15 cellular contexts compared by ENCODE assay signal in genomic region chr17:48835971-48836370, GRCh38. TPM values are rescaled to one million over a fixed set of nuclear protein-coding genes. Genes with fewer than 3 reads are reported as not detected.
A peak's percentile ranks its signal among the peaks of the same experiment; 100 is the strongest.
DNase-seq lines count a peak whose midpoint lies in the region; ATAC-seq, FAIRE-seq and TF ChIP-seq lines count a peak whose summit lies in the region.
"Had no signal": no experiment of that assay in that cellular context is flagged by ENCODE, and none has a peak within 500 bp of the region (broad histone marks: within the 10 kb centered on the region; RNA-seq: fewer than 3 reads in every experiment).

No MANE protein-coding gene starts in this region.

- no peak for DNase-seq in activated naive CD4-positive, alpha-beta T cell treated with anti-CD3 and anti-CD28 coated beads, Interleukin-2, amount 50 U/mL, for 72 hours (ENCODE audit: low spot score in 2 of 2)
- DNase-seq in GM19239 (ENCODE audit: insufficient read length, low spot score) (no peak), T1000 (lab: John Stamatoyannopoulos, UW) (no peak)
- DNase-seq in activated CD4-positive, alpha-beta memory T cell treated with anti-CD3 and anti-CD28 coated beads for 36 hours, result peak; percentile 17
- no peak for DNase-seq in stimulated activated naive B cell treated with anti-CD40 and anti-IgM and Interleukin-4, amounts not matched to agents 10 μg/mL and 1 μg/mL and 100 μg/mL, for 72 hours
- DNase-seq: activated CD8-positive, alpha-beta memory T cell treated with anti-CD3 and anti-CD28 coated beads, Interleukin-2, amount 50 U/mL, for 4 hours; NCI-H1048; SK-N-SH; stimulated activated CD4-positive, alpha-beta T cell treated with anti-CD3 and anti-CD28 coated beads, Interleukin-4, amount 100 ng/mL, for 24 hours; upper lobe of left lung had no signal

- no peak for ATAC-seq in activated naive CD4-positive, alpha-beta T cell treated with anti-CD3 and anti-CD28 coated beads, Interleukin-2, amount 50 U/mL, for 72 hours
- no peak for ATAC-seq in stimulated activated naive B cell treated with anti-CD40 and anti-IgM and Interleukin-4, amounts not matched to agents 10 μg/mL and 1 μg/mL and 100 μg/mL, for 72 hours (replicated peaks)
- no peak for ATAC-seq in HG03432 (IDR thresholded peaks at IDR 0.05; ENCODE audit: unreplicated experiment)

- no peak overlapping the region for H3K27ac ChIP-seq in parathyroid adenoma
- H3K27ac ChIP-seq: epithelial cell of prostate had no signal

- intact Hi-C loops in activated CD4-positive, alpha-beta memory T cell treated with anti-CD3 and anti-CD28 coated beads for 36 hours (cut with micrococcal nuclease), result loop anchor here (10.0 kb wide), 1 partner anchor 359 kb away; no protein-coding TSS in a partner anchor

- no peak overlapping the region for H2AFZ ChIP-seq in parathyroid adenoma

- POLR2A ChIA-PET in activated CD4-positive, alpha-beta memory T cell treated with anti-CD3 and anti-CD28 coated beads for 36 hours (lab: Charles Lee), result interaction anchor here (0.5 to 1.2 kb wide), 3 partner anchors 15 to 347 kb away, joined by 3 read pairs; no protein-coding TSS in a partner anchor

- H3K4me3 ChIP-seq in parathyroid adenoma (ENCODE audit: low read depth, low read length), result no peak overlapping the region
- H3K4me3 ChIP-seq: upper lobe of left lung had no signal

- H3K9me3 ChIP-seq in parathyroid adenoma (ENCODE audit: control insufficient read depth, low read length), result no peaks in the 10 kb centered on the region
- H3K9me3 ChIP-seq: SK-N-SH, upper lobe of left lung had no signal

- peak; percentile 62 for FAIRE-seq in GM19239 (lab: Jason Lieb, UNC)
- FAIRE-seq: islet of Langerhans had no signal

- H3K4me1 Mint-ChIP-seq in activated naive CD4-positive, alpha-beta T cell treated with anti-CD3 and anti-CD28 coated beads, Interleukin-2, amount 50 U/mL, for 24 hours, result peaks cover 90% of the 10 kb centered on the region
- peaks cover 74% of the 10 kb centered on the region for H3K4me1 Mint-ChIP-seq in activated CD4-positive, alpha-beta memory T cell treated with anti-CD3 and anti-CD28 coated beads for 36 hours (ENCODE audit: low read depth)
- H3K4me1 Mint-ChIP-seq in stimulated activated naive B cell treated with anti-CD40 and anti-IgM and Interleukin-4, amounts not matched to agents 10 μg/mL and 1 μg/mL and 100 μg/mL, for 72 hours, result peaks cover 32 to 73% of the 10 kb centered on the region in 2 donors

- H3K27me3 ChIP-seq in parathyroid adenoma (ENCODE audit: control insufficient read depth, insufficient read depth, low read length), result no peaks in the 10 kb centered on the region
- H3K27me3 ChIP-seq: upper lobe of left lung had no signal

- no peaks in the 10 kb centered on the region for H3K36me3 Mint-ChIP-seq in activated naive CD4-positive, alpha-beta T cell treated with anti-CD3 and anti-CD28 coated beads, Interleukin-2, amount 50 U/mL, for 24 hours
- H3K36me3 Mint-ChIP-seq in activated naive CD4-positive, alpha-beta T cell treated with anti-CD3 and anti-CD28 coated beads, Interleukin-2, amount 50 U/mL, for 72 hours, result peaks cover 0 to 8% of the 10 kb centered on the region in 2 donors
- H3K36me3 Mint-ChIP-seq in activated CD4-positive, alpha-beta memory T cell treated with anti-CD3 and anti-CD28 coated beads for 36 hours, result peaks cover 3% of the 10 kb centered on the region
- peaks cover 0 to 5% of the 10 kb centered on the region in 2 donors for H3K36me3 Mint-ChIP-seq in stimulated activated naive B cell treated with anti-CD40 and anti-IgM and Interleukin-4, amounts not matched to agents 10 μg/mL and 1 μg/mL and 100 μg/mL, for 72 hours

- H3K9ac ChIP-seq in parathyroid adenoma, result no peak overlapping the region
- H3K9ac ChIP-seq: SK-N-SH had no signal

- peak overlapping the region; percentile 36 for H3K4me3 Mint-ChIP-seq in activated naive CD4-positive, alpha-beta T cell treated with anti-CD3 and anti-CD28 coated beads, Interleukin-2, amount 50 U/mL, for 24 hours
- H3K4me3 Mint-ChIP-seq in activated CD4-positive, alpha-beta memory T cell treated with anti-CD3 and anti-CD28 coated beads for 36 hours, result no peak overlapping the region
- H3K4me3 Mint-ChIP-seq in stimulated activated naive B cell treated with anti-CD40 and anti-IgM and Interleukin-4, amounts not matched to agents 10 μg/mL and 1 μg/mL and 100 μg/mL, for 72 hours, result no peak overlapping the region

- no peaks in the 10 kb centered on the region for H3K36me3 ChIP-seq in parathyroid adenoma (ENCODE audit: control insufficient read depth, insufficient read depth, low read length)

- no peak for TF ChIP-seq CTCF in parathyroid adenoma (IDR thresholded peaks at IDR 0.05)

- H3K4me1 ChIP-seq in parathyroid adenoma, result peaks cover 18% of the 10 kb centered on the region

- CTCF ChIA-PET in activated CD4-positive, alpha-beta memory T cell treated with anti-CD3 and anti-CD28 coated beads for 36 hours (lab: Charles Lee), result interaction anchor here (0.6 to 3.5 kb wide), 5 partner anchors 21 to 235 kb away, joined by 3 to 26 read pairs (median 6); no protein-coding TSS in a partner anchor

- peaks cover 36% of the 10 kb centered on the region for H3K79me2 ChIP-seq in parathyroid adenoma

- H3K27ac Mint-ChIP-seq in activated naive CD4-positive, alpha-beta T cell treated with anti-CD3 and anti-CD28 coated beads, Interleukin-2, amount 50 U/mL, for 24 hours, result no peak overlapping the region
- H3K27ac Mint-ChIP-seq in activated naive CD4-positive, alpha-beta T cell treated with anti-CD3 and anti-CD28 coated beads, Interleukin-2, amount 50 U/mL, for 72 hours, result no peak overlapping the region
- no peak overlapping the region for H3K27ac Mint-ChIP-seq in activated CD4-positive, alpha-beta memory T cell treated with anti-CD3 and anti-CD28 coated beads for 36 hours
- H3K27ac Mint-ChIP-seq in stimulated activated naive B cell treated with anti-CD40 and anti-IgM and Interleukin-4, amounts not matched to agents 10 μg/mL and 1 μg/mL and 100 μg/mL, for 72 hours, result no peak overlapping the region

- H3K4me2 ChIP-seq in parathyroid adenoma (ENCODE audit: low read length), result peak overlapping the region; percentile 7
- H3K4me2 ChIP-seq: SK-N-SH had no signal

- no peaks in the 10 kb centered on the region for H3K9me3 Mint-ChIP-seq in activated naive CD4-positive, alpha-beta T cell treated with anti-CD3 and anti-CD28 coated beads, Interleukin-2, amount 50 U/mL, for 24 hours
- no peaks in the 10 kb centered on the region for H3K9me3 Mint-ChIP-seq in activated naive CD4-positive, alpha-beta T cell treated with anti-CD3 and anti-CD28 coated beads, Interleukin-2, amount 50 U/mL, for 72 hours
- H3K9me3 Mint-ChIP-seq in activated CD4-positive, alpha-beta memory T cell treated with anti-CD3 and anti-CD28 coated beads for 36 hours, result no peaks in the 10 kb centered on the region
- H3K9me3 Mint-ChIP-seq in stimulated activated naive B cell treated with anti-CD40 and anti-IgM and Interleukin-4, amounts not matched to agents 10 μg/mL and 1 μg/mL and 100 μg/mL, for 72 hours, result no peaks in the 10 kb centered on the region

- H3K27me3 Mint-ChIP-seq in activated naive CD4-positive, alpha-beta T cell treated with anti-CD3 and anti-CD28 coated beads, Interleukin-2, amount 50 U/mL, for 24 hours, result no peaks in the 10 kb centered on the region
- peaks cover 3% of the 10 kb centered on the region for H3K27me3 Mint-ChIP-seq in activated CD4-positive, alpha-beta memory T cell treated with anti-CD3 and anti-CD28 coated beads for 36 hours
- H3K27me3 Mint-ChIP-seq in stimulated activated naive B cell treated with anti-CD40 and anti-IgM and Interleukin-4, amounts not matched to agents 10 μg/mL and 1 μg/mL and 100 μg/mL, for 72 hours, result no peaks in the 10 kb centered on the region

RNA-seq across cellular contexts. Expression of gene CALCOCO2, which starts 5.1 kb away (rescaled TPM):
- 100 to 1,000 TPM in 1 of 2 donors, 10 to 100 TPM in 1; 63.6 to 123 TPM for total RNA-seq in activated naive CD4-positive, alpha-beta T cell treated with anti-CD3 and anti-CD28 coated beads, Interleukin-2, amount 50 U/mL, for 72 hours
- 10 to 100 TPM; 65.1 to 72.1 TPM for total RNA-seq in activated CD4-positive, alpha-beta memory T cell treated with anti-CD3 and anti-CD28 coated beads for 36 hours

RNA-seq across cellular contexts. Expression of gene TTLL6, which starts 18.9 kb away (rescaled TPM):
- total RNA-seq in activated naive CD4-positive, alpha-beta T cell treated with anti-CD3 and anti-CD28 coated beads, Interleukin-2, amount 50 U/mL, for 72 hours, result not detected
- not detected for total RNA-seq in activated CD4-positive, alpha-beta memory T cell treated with anti-CD3 and anti-CD28 coated beads for 36 hours

RNA-seq across cellular contexts. Expression of gene ATP5MC1, which starts 56.6 kb away (rescaled TPM):
- total RNA-seq in activated naive CD4-positive, alpha-beta T cell treated with anti-CD3 and anti-CD28 coated beads, Interleukin-2, amount 50 U/mL, for 72 hours, result 100 to 1,000 TPM; 128 to 137 TPM
- total RNA-seq in activated CD4-positive, alpha-beta memory T cell treated with anti-CD3 and anti-CD28 coated beads for 36 hours, result 100 to 1,000 TPM; 119 to 129 TPM
